In genomic region chrX:2638279-2638678, GRCh38 we compare ENCODE assay signal across 17 cellular contexts.
"Had no signal": no experiment of that assay in that cellular context is flagged by ENCODE, and none has a peak within 500 bp of the region (broad histone marks: within the 10 kb centered on the region; RNA-seq: fewer than 3 reads in every experiment).

No MANE protein-coding gene starts in this region.

- H3K36me3 ChIP-seq: gastrocnemius medialis had no signal

- DNase-seq: activated B cell treated with CpG ODN at 0.5 μM for 24 hours; activated CD4-positive, alpha-beta T cell treated with anti-CD3 and anti-CD28 coated beads, Interleukin-2, amount 50 U/mL, for 1 hour; activated T-cell treated with anti-CD3 and anti-CD28 coated beads for 4 hours; gastrocnemius medialis; head of caudate nucleus; left lung; midbrain; stimulated activated CD4-positive, alpha-beta T cell treated with anti-CD3 and anti-CD28 coated beads, Interleukin-1b, Interleukin-23, amount 100 ng/mL, for 48 hours; stimulated activated CD8-positive, alpha-beta memory T cell treated with anti-CD3 and anti-CD28 coated beads, Interleukin-4, amount 100 ng/mL, for 48 hours; stimulated activated naive CD4-positive, alpha-beta T cell treated with Interleukin-2 at 50 U/mL for 16 hours; substantia nigra; tibial artery had no signal

- H3K9me3 ChIP-seq: ascending aorta, gastrocnemius medialis, left lung, tibial artery had no signal

- ATAC-seq: gastrocnemius medialis, left lung had no signal

- H3K27ac ChIP-seq: ascending aorta, coronary artery, gastrocnemius medialis, left lung, tibial artery had no signal

- H3K27me3 ChIP-seq: ascending aorta, gastrocnemius medialis, left lung, tibial artery had no signal

- H3K27ac Mint-ChIP-seq: activated B cell treated with CpG ODN at 0.5 μM for 24 hours; progenitor cell of endocrine pancreas; T-helper 2 cell treated with Interferon-gamma antibody and Interleukin-4, amounts not matched to agents 5 μg/mL and 100 μg/mL, for 36 hours had no signal

- H3K4me1 Mint-ChIP-seq: neural crest cell had no signal

- H3K4me3 Mint-ChIP-seq: activated B cell treated with CpG ODN at 0.5 μM for 24 hours; neural crest cell; T-helper 2 cell treated with Interferon-gamma antibody and Interleukin-4, amounts not matched to agents 5 μg/mL and 100 μg/mL, for 36 hours had no signal

- H3K9me3 Mint-ChIP-seq: activated B cell treated with CpG ODN at 0.5 μM for 24 hours; T-helper 2 cell treated with Interferon-gamma antibody and Interleukin-4, amounts not matched to agents 5 μg/mL and 100 μg/mL, for 36 hours had no signal

- H3K27me3 Mint-ChIP-seq: activated B cell treated with CpG ODN at 0.5 μM for 24 hours, progenitor cell of endocrine pancreas had no signal

- H3K4me1 ChIP-seq: ascending aorta, gastrocnemius medialis, left lung, tibial artery had no signal

- H3K4me3 ChIP-seq: ascending aorta, coronary artery, gastrocnemius medialis, left lung, tibial artery had no signal
